Comparison of ENCODE assay signal across 18 cellular contexts in the genomic region with DNA sequence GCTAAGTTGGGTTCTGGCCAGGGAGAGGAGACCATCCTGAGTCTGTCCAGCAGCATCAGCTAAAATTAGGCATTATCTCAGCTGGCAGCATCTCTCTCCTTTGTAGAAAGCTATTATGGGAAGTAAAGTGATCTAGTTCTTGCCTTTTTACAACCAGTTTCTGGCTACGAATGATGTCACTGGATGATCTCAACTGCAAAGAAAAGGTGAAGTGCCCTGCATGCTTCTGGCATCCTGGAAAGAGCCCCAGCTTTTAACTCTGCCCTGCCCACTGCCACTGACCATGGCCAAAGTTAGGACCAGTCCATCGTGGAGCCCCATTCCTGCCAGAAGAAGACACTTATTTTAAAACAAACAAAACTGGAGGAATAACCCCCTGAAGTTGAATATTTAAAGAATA. TPM values are rescaled to one million over a fixed set of nuclear protein-coding genes. Genes with fewer than 3 reads are reported as not detected.
DNase-seq lines count a peak whose midpoint lies in the region; ATAC-seq and TF ChIP-seq lines count a peak whose summit lies in the region.
"Had no signal": no experiment of that assay in that cellular context is flagged by ENCODE, and none has a peak within 500 bp of the region (broad histone marks: within the 10 kb centered on the region; RNA-seq: fewer than 3 reads in every experiment).

No MANE protein-coding gene starts in this region.

- H3K56ac ChIP-seq in IMR-90 (ENCODE audit: extremely low read depth, insufficient read depth, low read length) = no peak overlapping the region

- H3K4me1 Mint-ChIP-seq in dendritic cell treated with granulocyte-macrophage colony-stimulating factor and Interleukin-4, amounts not matched to agents 40 ng/mL and 50 ng/mL, for 4 days (ENCODE audit: low read depth) = peaks cover 51% of the 10 kb centered on the region
- H3K4me1 Mint-ChIP-seq: CD4-positive, CD25-positive, alpha-beta regulatory T cell; CD8-positive, alpha-beta memory T cell; GM23338 had no signal

- H4K5ac ChIP-seq in IMR-90 (ENCODE audit: low read depth, low read length) = no peak overlapping the region

- DNase-seq in NOMO-1 treated with DMSO at 0.1 percent for 48 hours (lab: John Stamatoyannopoulos, UW; ENCODE audit: unreplicated experiment) (peak; percentile 25), NOMO-1 treated with dmso at 0.1 percent for 144 hours (lab: John Stamatoyannopoulos, UW; ENCODE audit: unreplicated experiment) (no peak), IMR-90 (peak; percentile 19), kidney glomerular epithelial cell (lab: John Stamatoyannopoulos, UW) (no peak)
- DNase-seq: CD4-positive, CD25-positive, alpha-beta regulatory T cell; CD8-positive, alpha-beta memory T cell; COR-L47; DMS 273 treated with DMSO at 0.1 percent for 48 hours; DMS79; GDM1; HCEC 1CT; HFFc6 had no signal

- no peaks in the 10 kb centered on the region for H4K20me1 ChIP-seq in IMR-90 (ENCODE audit: insufficient read depth, low read length)
- H4K20me1 ChIP-seq: BLaER1 treated with 17β-estradiol and CSF1 and Interleukin-3, amounts not matched to agents 10 nM and 100 nM had no signal

- no peaks in the 10 kb centered on the region for H3K79me1 ChIP-seq in IMR-90 (ENCODE audit: low read depth in 1 of 2, low read length in 2 of 2)

- TF ChIP-seq RAD21 in IMR-90 (IDR thresholded peaks at IDR 0.05; ENCODE audit: low read length) = no peak

- no peak overlapping the region for H3K9ac ChIP-seq in IMR-90 (ENCODE audit: low read depth, low read length)
- H3K9ac ChIP-seq: BLaER1 treated with 17β-estradiol and CSF1 and Interleukin-3, amounts not matched to agents 10 nM and 100 nM had no signal

- no peak overlapping the region for H3K18ac ChIP-seq in IMR-90 (ENCODE audit: low read depth, low read length)

- TF ChIP-seq CTCF in IMR-90 (conservative IDR thresholded peaks at IDR 0.05; ENCODE audit: low read depth, low read length) = no peak

- in situ Hi-C loops in IMR-90 (cut with MboI; ENCODE audit: low sequenced_read_pairs) = no loop called here

- H3K36me3 Mint-ChIP-seq in dendritic cell treated with granulocyte-macrophage colony-stimulating factor and Interleukin-4, amounts not matched to agents 40 ng/mL and 50 ng/mL, for 4 days (ENCODE audit: low read depth) = no peaks in the 10 kb centered on the region
- H3K36me3 Mint-ChIP-seq: CD4-positive, CD25-positive, alpha-beta regulatory T cell; CD8-positive, alpha-beta memory T cell had no signal

- H3K4ac ChIP-seq in IMR-90 (ENCODE audit: low read depth, low read length) = no peak overlapping the region

- no peak for TF ChIP-seq POLR2A in IMR-90 (IDR thresholded peaks at IDR 0.05; ENCODE audit: low read depth, low read length)

- H3K27ac Mint-ChIP-seq in dendritic cell treated with granulocyte-macrophage colony-stimulating factor and Interleukin-4, amounts not matched to agents 40 ng/mL and 50 ng/mL, for 4 days = peak overlapping the region; percentile 36
- H3K27ac Mint-ChIP-seq: B cell; CD4-positive, CD25-positive, alpha-beta regulatory T cell; CD8-positive, alpha-beta memory T cell; GM23338; HFFc6 had no signal

- no peak overlapping the region for H3K4me2 ChIP-seq in IMR-90 (ENCODE audit: low read depth, low read length)
- H3K4me2 ChIP-seq: BLaER1 treated with 17β-estradiol and CSF1 and Interleukin-3, amounts not matched to agents 10 nM and 100 nM; GM23338 had no signal

- H3K14ac ChIP-seq in IMR-90 (replicated peaks; ENCODE audit: low read depth, low read length) = no peak overlapping the region

- ATAC-seq in IMR-90 (ENCODE audit: low read depth) (no peak), GM18861 (IDR thresholded peaks at IDR 0.05; ENCODE audit: unreplicated experiment) (no peak)
- ATAC-seq: GM23338 had no signal

- H4K8ac ChIP-seq in IMR-90 (ENCODE audit: low read depth in 2 of 2, low read length in 2 of 2) = no peak overlapping the region

- H3K9me3 Mint-ChIP-seq in dendritic cell treated with granulocyte-macrophage colony-stimulating factor and Interleukin-4, amounts not matched to agents 40 ng/mL and 50 ng/mL, for 4 days = no peaks in the 10 kb centered on the region
- H3K9me3 Mint-ChIP-seq: CD4-positive, CD25-positive, alpha-beta regulatory T cell; CD8-positive, alpha-beta memory T cell; GM23338; HFFc6 had no signal

- H2BK15ac ChIP-seq in IMR-90 (ENCODE audit: low read depth, low read length) = no peak overlapping the region; the same call in 2 of the 3 replicates

- no peak overlapping the region for H2AFZ ChIP-seq in IMR-90 (replicated peaks; ENCODE audit: low read length, poor library complexity)
- H2AFZ ChIP-seq: GM23338 had no signal

- no peak overlapping the region for H3K4me3 ChIP-seq in IMR-90 (ENCODE audit: insufficient read depth, low read depth, low read length)
- H3K4me3 ChIP-seq: BLaER1 treated with 17β-estradiol and CSF1 and Interleukin-3, amounts not matched to agents 10 nM and 100 nM; GM23338 had no signal

- H3K23ac ChIP-seq in IMR-90 (ENCODE audit: low read depth, low read length) = no peak overlapping the region

- no peaks in the 10 kb centered on the region for H3K9me3 ChIP-seq in IMR-90 (ENCODE audit: control insufficient read depth, insufficient read depth, low read length)
- H3K9me3 ChIP-seq: BLaER1 treated with 17β-estradiol and CSF1 and Interleukin-3, amounts not matched to agents 10 nM and 100 nM had no signal

- H2BK20ac ChIP-seq in IMR-90 (ENCODE audit: low read depth, low read length) = no peak overlapping the region

- H3K9me1 ChIP-seq in IMR-90 (ENCODE audit: insufficient read depth, low read length) = peaks cover 2% of the 10 kb centered on the region

- CTCF ChIA-PET in IMR-90 (lab: Yijun Ruan, JAX) = no interaction called here

- intact Hi-C loops in IMR-90 (cut with micrococcal nuclease) = no loop called here
- intact Hi-C loops in dendritic cell treated with granulocyte-macrophage colony-stimulating factor and Interleukin-4, amounts not matched to agents 40 ng/mL and 50 ng/mL, for 4 days (cut with micrococcal nuclease) = no loop called here

- no peak overlapping the region for H2BK5ac ChIP-seq in IMR-90 (ENCODE audit: low read depth, low read length, poor library complexity, severe bottlenecking)

- H3K4me1 ChIP-seq in IMR-90 (ENCODE audit: control insufficient read depth, insufficient read depth, low read length) = peaks cover 6% of the 10 kb centered on the region

- H4K91ac ChIP-seq in IMR-90 (ENCODE audit: insufficient read depth, low read depth, low read length) = no peak overlapping the region

- POLR2A ChIA-PET in IMR-90 (lab: Charles Lee; ENCODE audit: unreplicated experiment) = no interaction called here

- H3K4me3 Mint-ChIP-seq in dendritic cell treated with granulocyte-macrophage colony-stimulating factor and Interleukin-4, amounts not matched to agents 40 ng/mL and 50 ng/mL, for 4 days = no peak overlapping the region
- H3K4me3 Mint-ChIP-seq: B cell; CD4-positive, CD25-positive, alpha-beta regulatory T cell; CD8-positive, alpha-beta memory T cell; GM23338; HFFc6 had no signal

- no TSS peak for BruUV-seq in IMR-90 (replicated peaks; lab: Mats Ljungman, UMichigan)

- H3K27me3 Mint-ChIP-seq in dendritic cell treated with granulocyte-macrophage colony-stimulating factor and Interleukin-4, amounts not matched to agents 40 ng/mL and 50 ng/mL, for 4 days = no peaks in the 10 kb centered on the region

- H2BK120ac ChIP-seq in IMR-90 (ENCODE audit: low read depth, low read length) = no peak overlapping the region

- no peak overlapping the region for H3K27ac ChIP-seq in IMR-90 (ENCODE audit: insufficient read depth, low read length)
- H3K27ac ChIP-seq: BLaER1 treated with 17β-estradiol and CSF1 and Interleukin-3, amounts not matched to agents 10 nM and 100 nM; HL-60 had no signal

- dilution Hi-C loops in IMR-90 (cut with HindIII; ENCODE audit: low sequenced_read_pairs, unreplicated experiment) = no loop called here

- H2AK9ac ChIP-seq in IMR-90 (replicated peaks; ENCODE audit: low read depth, low read length, poor library complexity) = no peak overlapping the region

- H3K27me3 ChIP-seq in IMR-90 (ENCODE audit: control insufficient read depth, insufficient read depth, low read length) = no peaks in the 10 kb centered on the region
- H3K27me3 ChIP-seq: BLaER1 treated with 17β-estradiol and CSF1 and Interleukin-3, amounts not matched to agents 10 nM and 100 nM had no signal

- WGBS in IMR-90 (ENCODE audit: extremely low coverage in 2 of 2, insufficient read length in 1 of 2), 2 experiments = no CpG with 5 or more reads among the region's 2 CpGs

- no peak overlapping the region; the same call in 1 of the 2 replicates for H2AK5ac ChIP-seq in IMR-90 (ENCODE audit: low read depth, low read length)

- no peaks in the 10 kb centered on the region for H3K36me3 ChIP-seq in IMR-90 (ENCODE audit: control insufficient read depth, insufficient read depth, low read length)
- H3K36me3 ChIP-seq: BLaER1 treated with 17β-estradiol and CSF1 and Interleukin-3, amounts not matched to agents 10 nM and 100 nM had no signal

TF ChIP-seq in IMR-90, 13 proteins besides CTCF, POLR2A, EP300 and RAD21:
- TF ChIP-seq CHD1 (IDR thresholded peaks at IDR 0.05; ENCODE audit: low read depth, low read length) = no peak
TF ChIP-seq in IMR-90: peak in this region for 0.

RNA-seq across cellular contexts. Expression of gene IL12A, which starts 37.1 kb away (rescaled TPM):
- total RNA-seq in IMR-90 (2012; rRNA removed) = 0.90 and 1.1 TPM in 2 replicates
- polyA plus RNA-seq in IMR-90 (2012; rRNA removed) = 2.9 and 5.3 TPM in 2 replicates
- polyA plus RNA-seq in IMR-90 (2012; cell fraction: cytosol; rRNA removed) = 10.0 and 10.9 TPM in 2 replicates
- 11.1 and 16.2 TPM in 2 replicates for polyA plus RNA-seq in IMR-90 (2012; cell fraction: nucleus; rRNA removed; ENCODE audit: low replicate concordance)
- total RNA-seq: CD8-positive, alpha-beta memory T cell had no signal

Comparison
In these comparisons a context has a peak if more than half of its experiments do, and no peak if none do; other contexts are left out.
1. DNase-seq: peak in NOMO-1 treated with DMSO at 0.1 percent for 48 hours (single experiment) and IMR-90 (single experiment); none in NOMO-1 treated with dmso at 0.1 percent for 144 hours (single experiment) and kidney glomerular epithelial cell (single experiment).